In genomic region chr2:160411955-160412354, GRCh38 we compare ENCODE assay signal across 3 cellular contexts.
TF ChIP-seq lines count a peak whose summit lies in the region.

No MANE protein-coding gene starts in this region.

TF ChIP-seq in SK-N-SH, 30 proteins besides CTCF, POLR2A, EP300 and RAD21 (continued from another document):
- no peak for TF ChIP-seq TEAD4 (IDR thresholded peaks at IDR 0.05; ENCODE audit: borderline replicate concordance, insufficient read depth)
- TF ChIP-seq ELF1 (IDR thresholded peaks at IDR 0.05): no peak
- TF ChIP-seq NRF1 (IDR thresholded peaks at IDR 0.05; ENCODE audit: low read depth, low read length): no peak
- TF ChIP-seq CHD2 (IDR thresholded peaks at IDR 0.05; ENCODE audit: low read length, partially characterized antibody): no peak
- no peak for TF ChIP-seq JUND (IDR thresholded peaks at IDR 0.05)
- no peak for TF ChIP-seq FOXM1 (IDR thresholded peaks at IDR 0.05; ENCODE audit: low read depth)
- TF ChIP-seq RCOR1 (IDR thresholded peaks at IDR 0.05; ENCODE audit: low read length): no peak

TF ChIP-seq in SK-N-SH treated with all-trans-retinoic acid at 6 μM for 48 hours, 23 proteins besides CTCF, POLR2A, EP300 and RAD21 (continued from another document):
- no peak for TF ChIP-seq CREB5 (CRISPR knock-in tag; IDR thresholded peaks at IDR 0.05; ENCODE audit: low read depth)
- no peak for TF ChIP-seq CSDC2 (CRISPR knock-in tag; IDR thresholded peaks at IDR 0.05)
- TF ChIP-seq ESRRG (CRISPR knock-in tag; IDR thresholded peaks at IDR 0.05): no peak
- TF ChIP-seq GLIS3 (CRISPR knock-in tag; IDR thresholded peaks at IDR 0.05): no peak
- TF ChIP-seq, protein P1, sequence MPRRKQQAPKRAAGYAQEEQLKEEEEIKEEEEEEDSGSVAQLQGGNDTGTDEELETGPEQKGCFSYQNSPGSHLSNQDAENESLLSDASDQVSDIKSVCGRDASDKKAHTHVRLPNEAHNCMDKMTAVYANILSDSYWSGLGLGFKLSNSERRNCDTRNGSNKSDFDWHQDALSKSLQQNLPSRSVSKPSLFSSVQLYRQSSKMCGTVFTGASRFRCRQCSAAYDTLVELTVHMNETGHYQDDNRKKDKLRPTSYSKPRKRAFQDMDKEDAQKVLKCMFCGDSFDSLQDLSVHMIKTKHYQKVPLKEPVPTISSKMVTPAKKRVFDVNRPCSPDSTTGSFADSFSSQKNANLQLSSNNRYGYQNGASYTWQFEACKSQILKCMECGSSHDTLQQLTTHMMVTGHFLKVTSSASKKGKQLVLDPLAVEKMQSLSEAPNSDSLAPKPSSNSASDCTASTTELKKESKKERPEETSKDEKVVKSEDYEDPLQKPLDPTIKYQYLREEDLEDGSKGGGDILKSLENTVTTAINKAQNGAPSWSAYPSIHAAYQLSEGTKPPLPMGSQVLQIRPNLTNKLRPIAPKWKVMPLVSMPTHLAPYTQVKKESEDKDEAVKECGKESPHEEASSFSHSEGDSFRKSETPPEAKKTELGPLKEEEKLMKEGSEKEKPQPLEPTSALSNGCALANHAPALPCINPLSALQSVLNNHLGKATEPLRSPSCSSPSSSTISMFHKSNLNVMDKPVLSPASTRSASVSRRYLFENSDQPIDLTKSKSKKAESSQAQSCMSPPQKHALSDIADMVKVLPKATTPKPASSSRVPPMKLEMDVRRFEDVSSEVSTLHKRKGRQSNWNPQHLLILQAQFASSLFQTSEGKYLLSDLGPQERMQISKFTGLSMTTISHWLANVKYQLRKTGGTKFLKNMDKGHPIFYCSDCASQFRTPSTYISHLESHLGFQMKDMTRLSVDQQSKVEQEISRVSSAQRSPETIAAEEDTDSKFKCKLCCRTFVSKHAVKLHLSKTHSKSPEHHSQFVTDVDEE (CRISPR knock-in tag; IDR thresholded peaks at IDR 0.05): no peak
- no peak for TF ChIP-seq ZC3H10 (CRISPR knock-in tag; IDR thresholded peaks at IDR 0.05)
- TF ChIP-seq ARNTL (CRISPR knock-in tag; IDR thresholded peaks at IDR 0.05; ENCODE audit: borderline replicate concordance, low read depth): no peak
- TF ChIP-seq TCF4 (CRISPR knock-in tag; IDR thresholded peaks at IDR 0.05; ENCODE audit: borderline replicate concordance): no peak
- TF ChIP-seq ZNF565 (CRISPR knock-in tag; conservative IDR thresholded peaks at IDR 0.05; ENCODE audit: low read depth): no peak
- TF ChIP-seq PATZ1 (CRISPR knock-in tag; IDR thresholded peaks at IDR 0.05; ENCODE audit: borderline replicate concordance): no peak
- TF ChIP-seq SNAI2 (CRISPR knock-in tag; IDR thresholded peaks at IDR 0.05): no peak
- no peak for TF ChIP-seq RARB (CRISPR knock-in tag; IDR thresholded peaks at IDR 0.05)
- TF ChIP-seq ZNF70 (CRISPR knock-in tag; IDR thresholded peaks at IDR 0.05): no peak
- TF ChIP-seq, protein P2, sequence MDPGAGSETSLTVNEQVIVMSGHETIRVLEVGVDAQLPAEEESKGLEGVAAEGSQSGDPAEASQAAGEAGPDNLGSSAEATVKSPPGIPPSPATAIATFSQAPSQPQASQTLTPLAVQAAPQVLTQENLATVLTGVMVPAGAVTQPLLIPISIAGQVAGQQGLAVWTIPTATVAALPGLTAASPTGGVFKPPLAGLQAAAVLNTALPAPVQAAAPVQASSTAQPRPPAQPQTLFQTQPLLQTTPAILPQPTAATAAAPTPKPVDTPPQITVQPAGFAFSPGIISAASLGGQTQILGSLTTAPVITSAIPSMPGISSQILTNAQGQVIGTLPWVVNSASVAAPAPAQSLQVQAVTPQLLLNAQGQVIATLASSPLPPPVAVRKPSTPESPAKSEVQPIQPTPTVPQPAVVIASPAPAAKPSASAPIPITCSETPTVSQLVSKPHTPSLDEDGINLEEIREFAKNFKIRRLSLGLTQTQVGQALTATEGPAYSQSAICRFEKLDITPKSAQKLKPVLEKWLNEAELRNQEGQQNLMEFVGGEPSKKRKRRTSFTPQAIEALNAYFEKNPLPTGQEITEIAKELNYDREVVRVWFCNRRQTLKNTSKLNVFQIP (CRISPR knock-in tag; IDR thresholded peaks at IDR 0.05; ENCODE audit: borderline replicate concordance, low read depth): no peak

TF ChIP-seq in GM12878, 131 proteins besides CTCF, POLR2A, EP300 and RAD21 (continued from another document):
- no peak for TF ChIP-seq ZNF24 (IDR thresholded peaks at IDR 0.05)
- no peak for TF ChIP-seq MYC (IDR thresholded peaks at IDR 0.05; ENCODE audit: insufficient read depth, insufficient read length, insufficient replicate concordance, low read length, severe bottlenecking)
- TF ChIP-seq, protein P3, sequence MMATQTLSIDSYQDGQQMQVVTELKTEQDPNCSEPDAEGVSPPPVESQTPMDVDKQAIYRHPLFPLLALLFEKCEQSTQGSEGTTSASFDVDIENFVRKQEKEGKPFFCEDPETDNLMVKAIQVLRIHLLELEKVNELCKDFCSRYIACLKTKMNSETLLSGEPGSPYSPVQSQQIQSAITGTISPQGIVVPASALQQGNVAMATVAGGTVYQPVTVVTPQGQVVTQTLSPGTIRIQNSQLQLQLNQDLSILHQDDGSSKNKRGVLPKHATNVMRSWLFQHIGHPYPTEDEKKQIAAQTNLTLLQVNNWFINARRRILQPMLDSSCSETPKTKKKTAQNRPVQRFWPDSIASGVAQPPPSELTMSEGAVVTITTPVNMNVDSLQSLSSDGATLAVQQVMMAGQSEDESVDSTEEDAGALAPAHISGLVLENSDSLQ (IDR thresholded peaks at IDR 0.05): no peak
- no peak for TF ChIP-seq ZBED1 (IDR thresholded peaks at IDR 0.05; ENCODE audit: borderline replicate concordance)
